16 cellular contexts compared by ENCODE assay signal in genomic region chr6:51843470-51844390, GRCh38.
DNase-seq lines count a peak whose midpoint lies in the region; ATAC-seq, FAIRE-seq and TF ChIP-seq lines count a peak whose summit lies in the region.
"Had no signal": no experiment of that assay in that cellular context is flagged by ENCODE, and none has a peak within 500 bp of the region (broad histone marks: within the 10 kb centered on the region; RNA-seq: fewer than 3 reads in every experiment).

No MANE protein-coding gene starts in this region.

- H3F3A ChIP-seq in GM23338 (replicated peaks; ENCODE audit: low read depth) (no peaks in the 10 kb centered on the region), neural progenitor cell (ENCODE audit: low read depth) (peaks cover 27% of the 10 kb centered on the region)

- no peak overlapping the region for H2BK120ac ChIP-seq in H1 (replicated peaks; ENCODE audit: low read depth, low read length)

- H3K4me1 Mint-ChIP-seq in GM23338 (peaks cover 38% of the 10 kb centered on the region), neural progenitor cell (peaks cover 63% of the 10 kb centered on the region)
- H3K4me1 Mint-ChIP-seq in effector memory CD8-positive, alpha-beta T cell (ENCODE audit: low read depth in 2 of 2): no peaks in the 10 kb centered on the region

- POLR2A ChIA-PET in H1 (lab: Charles Lee; ENCODE audit: partially characterized antibody): no interaction called here

- H4K20me1 ChIP-seq in GM23338 (replicated peaks; ENCODE audit: insufficient read depth): no peaks in the 10 kb centered on the region
- H4K20me1 ChIP-seq in H1 (replicated peaks in 1 of 2; ENCODE audit: control insufficient read depth in 1 of 2, insufficient read depth in 2 of 2, low read length in 2 of 2): no peaks in the 10 kb centered on the region
- peaks cover 6% of the 10 kb centered on the region for H4K20me1 ChIP-seq in neural progenitor cell (ENCODE audit: low read depth)

- H3K79me2 ChIP-seq in GM23338 (replicated peaks; ENCODE audit: insufficient read depth) (no peaks in the 10 kb centered on the region), H1 (ENCODE audit: control insufficient read depth in 1 of 2, insufficient read depth in 2 of 2, low read length in 2 of 2) (no peaks in the 10 kb centered on the region), neural progenitor cell (ENCODE audit: low read depth) (no peaks in the 10 kb centered on the region)

- no peak overlapping the region for H2BK12ac ChIP-seq in H1 (ENCODE audit: low read depth, low read length)

- no peak overlapping the region for H2BK15ac ChIP-seq in H1 (ENCODE audit: low read length)

- no peaks in the 10 kb centered on the region for H3K23me2 ChIP-seq in H1 (ENCODE audit: low read depth, low read length)

- no peak for TF ChIP-seq EP300 in H1 (IDR thresholded peaks at IDR 0.05; ENCODE audit: borderline replicate concordance in 1 of 2, low read depth in 2 of 2, low read length in 2 of 2)

- H3K27ac ChIP-seq in GM23338 (ENCODE audit: low read depth) (no peak overlapping the region), H1 (ENCODE audit: low read depth, low read length) (no peak overlapping the region), neural progenitor cell (peak overlapping the region; percentile 54)

- H3K27me3 ChIP-seq in GM23338 (ENCODE audit: insufficient read depth) (no peaks in the 10 kb centered on the region), H1 (replicated peaks in 1 of 4; ENCODE audit: control insufficient read depth in 3 of 4, extremely low read depth in 1 of 4, insufficient read depth in 3 of 4, low read length in 3 of 4) (no peaks in the 10 kb centered on the region), neural progenitor cell (no peaks in the 10 kb centered on the region)

- H3K9ac ChIP-seq in H1 (replicated peaks in 1 of 4; ENCODE audit: extremely low read depth in 1 of 4, low read depth in 3 of 4, low read length in 3 of 4): no peak overlapping the region
- no peak overlapping the region for H3K9ac ChIP-seq in neural progenitor cell

- H3K36me3 ChIP-seq in GM23338 (ENCODE audit: insufficient read depth) (no peaks in the 10 kb centered on the region), H1 (ENCODE audit: control insufficient read depth in 2 of 4, insufficient read depth in 4 of 4, low read length in 3 of 4) (no peaks in the 10 kb centered on the region), neural progenitor cell (no peaks in the 10 kb centered on the region)

- 91% methylated on average over 7 of the region's 7 CpGs; no CpG with 5 or more reads in 1 of the 2 experiments for WGBS in H1 (ENCODE audit: extremely low coverage in 1 of 2, insufficient coverage in 1 of 2, insufficient read length in 1 of 2, insufficient replicate concordance in 2 of 2, low coverage in 1 of 2, low lambda C conversion rate in 2 of 2, missing lambda C conversion rate in 1 of 2), 2 experiments

- H3K9me3 ChIP-seq in H1 (ENCODE audit: insufficient read depth in 2 of 2, low read depth in 1 of 2, low read length in 1 of 2) (no peaks in the 10 kb centered on the region), neural progenitor cell (ENCODE audit: low read depth) (no peaks in the 10 kb centered on the region)

- TF ChIP-seq POLR2A in H1 (IDR thresholded peaks at IDR 0.05; ENCODE audit: control extremely low read depth in 1 of 2, low read depth in 2 of 2, low read length in 2 of 2): no peak

- ATAC-seq in GM23338: no peak
- no peak for ATAC-seq in HG02642 (IDR thresholded peaks at IDR 0.05; ENCODE audit: poor library complexity, unreplicated experiment)
- ATAC-seq in effector memory CD8-positive, alpha-beta T cell (replicated peaks): no peak
- ATAC-seq: Panc1 had no signal

- no peak overlapping the region for H3K4ac ChIP-seq in H1 (replicated peaks; ENCODE audit: insufficient read length, low read depth, low read length)

- H4K5ac ChIP-seq in H1 (ENCODE audit: insufficient read length, low read depth, low read length): no peak overlapping the region

- no peak overlapping the region for H4K8ac ChIP-seq in H1 (ENCODE audit: extremely low read depth, insufficient read depth, low read length)

- H3K9me2 ChIP-seq in GM23338 (ENCODE audit: insufficient read depth): no peaks in the 10 kb centered on the region

- no peak overlapping the region for H2BK20ac ChIP-seq in H1 (ENCODE audit: low read length)

- CTCF ChIA-PET in H1 (lab: Charles Lee; ENCODE audit: partially characterized antibody): interaction anchor here (0.6 to 3.2 kb wide), 22 partner anchors 11 to 1031 kb away, joined by 3 to 17 read pairs (median 4); no protein-coding TSS in a partner anchor

- H3K4me3 Mint-ChIP-seq in GM23338: no peak overlapping the region
- H3K4me3 Mint-ChIP-seq in neural progenitor cell: peak overlapping the region; percentile 21
- H3K4me3 Mint-ChIP-seq in effector memory CD8-positive, alpha-beta T cell: no peak overlapping the region
- H3K4me3 Mint-ChIP-seq: CD4-positive, alpha-beta T cell; H9 had no signal

- H3K36me3 Mint-ChIP-seq in GM23338 (ENCODE audit: low read depth): no peaks in the 10 kb centered on the region; the same call in 2 of the 3 replicates
- no peaks in the 10 kb centered on the region for H3K36me3 Mint-ChIP-seq in neural progenitor cell
- no peaks in the 10 kb centered on the region for H3K36me3 Mint-ChIP-seq in effector memory CD8-positive, alpha-beta T cell (ENCODE audit: insufficient read depth)

- H3K27me3 Mint-ChIP-seq in GM23338 (ENCODE audit: insufficient read depth, low read depth, poor library complexity) (peaks cover 1% of the 10 kb centered on the region), neural progenitor cell (ENCODE audit: insufficient read depth, low read depth) (peaks cover 22% of the 10 kb centered on the region)
- no peaks in the 10 kb centered on the region for H3K27me3 Mint-ChIP-seq in effector memory CD8-positive, alpha-beta T cell
- H3K27me3 Mint-ChIP-seq: CD4-positive, alpha-beta T cell had no signal

- no peak for FAIRE-seq in H1 (lab: Jason Lieb, UNC)
- FAIRE-seq: D721Med had no signal

- H3K79me1 ChIP-seq in H1 (ENCODE audit: low read depth, low read length): no peaks in the 10 kb centered on the region

- DNase-seq in GM23338 (ENCODE audit: low spot score) (no peak), NCI-H526 (lab: John Stamatoyannopoulos, UW) (peak; percentile 57 to 74), H1 (ENCODE audit: low read depth in 1 of 2, low spot score in 2 of 2) (no peak), neural progenitor cell (ENCODE audit: low spot score) (no peak)
- DNase-seq in effector memory CD8-positive, alpha-beta T cell: no peak
- DNase-seq in activated naive CD4-positive, alpha-beta T cell treated with Interleukin-2 at 50 U/mL for 16 hours: no peak
- DNase-seq: ACHN; CD4-positive, alpha-beta T cell; H9; NCI-H1436 treated with DMSO at 0.1 percent for 48 hours; NCI-H2081 treated with DMSO at 0.1 percent for 48 hours; NCI-H446 treated with DMSO at 0.1 percent for 48 hours; Right ventricle myocardium superior had no signal

- H3K4me2 ChIP-seq in GM23338 (no peak overlapping the region), H1 (ENCODE audit: insufficient read depth in 1 of 2, low read depth in 2 of 2, low read length in 2 of 2) (no peak overlapping the region), neural progenitor cell (peak overlapping the region; percentile 57)

- H3K18ac ChIP-seq in H1 (ENCODE audit: extremely low read depth, low read length): no peak overlapping the region

- H2AK5ac ChIP-seq in H1 (ENCODE audit: low read depth, low read length): no peak overlapping the region

- peaks cover 16% of the 10 kb centered on the region for H3K4me1 ChIP-seq in GM23338 (ENCODE audit: insufficient read depth)
- peaks cover 1 to 19% (median 11%) of the 10 kb centered on the region in 4 experiments; a peak in 6 of 7 replicates for H3K4me1 ChIP-seq in H1 (replicated peaks in 1 of 4; ENCODE audit: control insufficient read depth in 3 of 4, insufficient read depth in 4 of 4, low read length in 3 of 4)
- H3K4me1 ChIP-seq in neural progenitor cell: peaks cover 29% of the 10 kb centered on the region

- no peak overlapping the region for H3K56ac ChIP-seq in H1 (replicated peaks; ENCODE audit: insufficient read length, low read depth, low read length)

- H3K14ac ChIP-seq in H1 (ENCODE audit: insufficient read length): no peak overlapping the region

- H2BK5ac ChIP-seq in H1 (ENCODE audit: low read depth, low read length): no peak overlapping the region

- TF ChIP-seq CTCF in GM23338 (conservative IDR thresholded peaks at IDR 0.05; ENCODE audit: low read depth in 2 of 2) (no peak), H1 (IDR thresholded peaks at IDR 0.05; ENCODE audit: control extremely low read depth in 1 of 3, insufficient read depth in 1 of 3, low read depth in 1 of 3, low read length in 3 of 3) (no peak), neural progenitor cell (IDR thresholded peaks at IDR 0.05) (no peak)

- H2AFZ ChIP-seq in GM23338 (0 out of 2 replicates have a peak overlapping the region, but pooled peaks have one; percentile 33), H1 (ENCODE audit: low read length) (0 out of 2 replicates have a peak overlapping the region, but pooled peaks have one; percentile 35), neural progenitor cell (replicated peaks) (no peak overlapping the region)

- no peak overlapping the region for H3K4me3 ChIP-seq in GM23338
- no peak overlapping the region for H3K4me3 ChIP-seq in H1 (ENCODE audit: extremely low read depth in 1 of 4, insufficient read depth in 2 of 4, low read depth in 3 of 4, low read length in 4 of 4)
- H3K4me3 ChIP-seq in neural progenitor cell: peak overlapping the region; percentile 27

- TF ChIP-seq RAD21 in H1 (IDR thresholded peaks at IDR 0.05 in 1 of 2, conservative IDR thresholded peaks at IDR 0.05 in 1 of 2; ENCODE audit: low read depth in 2 of 2, low read length in 2 of 2): no peak

- H3K27ac Mint-ChIP-seq in GM23338 (no peak overlapping the region), neural progenitor cell (peak overlapping the region; percentile 91)
- H3K27ac Mint-ChIP-seq in effector memory CD8-positive, alpha-beta T cell: no peak overlapping the region
- H3K27ac Mint-ChIP-seq: CD4-positive, alpha-beta T cell; H9 had no signal

- H3K9me3 Mint-ChIP-seq in GM23338 (no peaks in the 10 kb centered on the region; the same call in 2 of the 3 replicates), neural progenitor cell (peaks cover 5% of the 10 kb centered on the region)
- no peaks in the 10 kb centered on the region for H3K9me3 Mint-ChIP-seq in effector memory CD8-positive, alpha-beta T cell
- H3K9me3 Mint-ChIP-seq: CD4-positive, alpha-beta T cell had no signal

- no peak overlapping the region for H3K23ac ChIP-seq in H1 (ENCODE audit: insufficient read length)

- H4K91ac ChIP-seq in H1 (replicated peaks; ENCODE audit: insufficient read length, low read length): no peak overlapping the region

TF ChIP-seq in GM23338, 12 proteins besides CTCF, POLR2A, EP300 and RAD21 (continues in another document):
- no peak for TF ChIP-seq JUNB (IDR thresholded peaks at IDR 0.05; ENCODE audit: unreplicated experiment)
- no peak for TF ChIP-seq NANOG (IDR thresholded peaks at IDR 0.05; ENCODE audit: borderline replicate concordance)

TF ChIP-seq in H1, 55 proteins besides CTCF, POLR2A, EP300 and RAD21 (continues in another document):
- TF ChIP-seq SP4 (IDR thresholded peaks at IDR 0.05; ENCODE audit: low read length): no peak
- TF ChIP-seq FOSL1 (IDR thresholded peaks at IDR 0.05; ENCODE audit: insufficient read depth, low read depth, low read length): no peak
- no peak for TF ChIP-seq HDAC2 (IDR thresholded peaks at IDR 0.05; ENCODE audit: borderline replicate concordance in 1 of 2, low read depth in 2 of 2, low read length in 2 of 2)
- TF ChIP-seq POU5F1 (IDR thresholded peaks at IDR 0.05; ENCODE audit: low read depth, low read length): no peak

Comparison
In these comparisons a context has a peak if more than half of its experiments do, and no peak if none do; other contexts are left out.
1. DNase-seq: peak in NCI-H526 (2 of 2); none in GM23338 (single experiment), H1 (0 of 2), neural progenitor cell (single experiment), effector memory CD8-positive, alpha-beta T cell (0 of 3) and activated naive CD4-positive, alpha-beta T cell treated with Interleukin-2 at 50 U/mL for 16 hours (single experiment).